ENCODE assay signal across 19 cellular contexts in genomic region chr5:18740301-18740700, GRCh38.
DNase-seq lines count a peak whose midpoint lies in the region; ATAC-seq and TF ChIP-seq lines count a peak whose summit lies in the region.
"Had no signal": no experiment of that assay in that cellular context is flagged by ENCODE, and none has a peak within 500 bp of the region (broad histone marks: within the 10 kb centered on the region; RNA-seq: fewer than 3 reads in every experiment).

No MANE protein-coding gene starts in this region.

- no peak for TF ChIP-seq CTCF in gastroesophageal sphincter (IDR thresholded peaks at IDR 0.05)
- TF ChIP-seq CTCF in GM13976 (IDR thresholded peaks at IDR 0.05; ENCODE audit: borderline replicate concordance, control extremely low read depth, extremely low read depth, insufficient read depth, missing control alignments), result no peak

- H3K36me3 Mint-ChIP-seq in activated CD8-positive, alpha-beta memory T cell treated with anti-CD3 and anti-CD28 coated beads, Interleukin-2, amount 10 ng/mL, durations not matched to agents 7 days and 5 days, result peaks cover 35% of the 10 kb centered on the region
- H3K36me3 Mint-ChIP-seq: brain had no signal

- TF ChIP-seq EP300 in gastroesophageal sphincter (IDR thresholded peaks at IDR 0.05), result no peak

- H3K4me3 Mint-ChIP-seq in activated CD8-positive, alpha-beta memory T cell treated with anti-CD3 and anti-CD28 coated beads, Interleukin-2, amount 10 ng/mL, durations not matched to agents 7 days and 5 days, result peak overlapping the region; percentile 29
- peak overlapping the region; percentile 14 to 49 for H3K4me3 Mint-ChIP-seq in stimulated activated naive CD8-positive, alpha-beta T cell treated with anti-CD3 and anti-CD28 coated beads, Interleukin-15, amount 100 ng/mL, for 72 hours
- H3K4me3 Mint-ChIP-seq: activated CD4-positive, alpha-beta T cell treated with anti-CD3 and anti-CD28 coated beads, Interleukin-2, amount 10 ng/mL, durations not matched to agents 7 days and 5 days; brain had no signal

- no peak overlapping the region for H3K4me3 ChIP-seq in gastroesophageal sphincter
- H3K4me3 ChIP-seq: A549, K562, testis had no signal

- DNase-seq in activated CD8-positive, alpha-beta memory T cell treated with anti-CD3 and anti-CD28 coated beads, Interleukin-2, amount 10 ng/mL, durations not matched to agents 7 days and 5 days, result no peak
- DNase-seq in activated CD8-positive, alpha-beta memory T cell treated with anti-CD3 and anti-CD28 coated beads, Interleukin-2, amount 50 U/mL, for 48 hours, result no peak
- peak; percentile 37 for DNase-seq in OCI-M1 (lab: John Stamatoyannopoulos, UW)
- no peak for DNase-seq in stimulated activated naive CD8-positive, alpha-beta T cell treated with anti-CD3 and anti-CD28 coated beads, Interleukin-15, amount 100 ng/mL, for 72 hours
- no peak for DNase-seq in GM13976 (ENCODE audit: low spot score)
- no peak for DNase-seq in posterior vena cava (ENCODE audit: low spot score)
- DNase-seq: activated CD4-positive, alpha-beta T cell treated with anti-CD3 and anti-CD28 coated beads, Interleukin-2, amount 10 ng/mL, durations not matched to agents 7 days and 5 days; activated effector memory CD4-positive, alpha-beta T cell treated with anti-CD3 and anti-CD28 coated beads, Interleukin-2, amount 50 U/mL, for 16 hours; Calu3; effector CD8-positive, alpha-beta T cell; NCI-H146; NCI-H526; T1000; testis had no signal

- peak overlapping the region; percentile 74 for H3K27ac Mint-ChIP-seq in activated CD8-positive, alpha-beta memory T cell treated with anti-CD3 and anti-CD28 coated beads, Interleukin-2, amount 10 ng/mL, durations not matched to agents 7 days and 5 days
- no peak overlapping the region for H3K27ac Mint-ChIP-seq in stimulated activated naive CD8-positive, alpha-beta T cell treated with anti-CD3 and anti-CD28 coated beads, Interleukin-15, amount 100 ng/mL, for 72 hours
- H3K27ac Mint-ChIP-seq: activated CD4-positive, alpha-beta T cell treated with anti-CD3 and anti-CD28 coated beads, Interleukin-2, amount 10 ng/mL, durations not matched to agents 7 days and 5 days; brain had no signal

- H3K9me3 Mint-ChIP-seq in activated CD8-positive, alpha-beta memory T cell treated with anti-CD3 and anti-CD28 coated beads, Interleukin-2, amount 10 ng/mL, durations not matched to agents 7 days and 5 days (ENCODE audit: low read depth), result no peaks in the 10 kb centered on the region
- H3K9me3 Mint-ChIP-seq in stimulated activated naive CD8-positive, alpha-beta T cell treated with anti-CD3 and anti-CD28 coated beads, Interleukin-15, amount 100 ng/mL, for 72 hours, result no peaks in the 10 kb centered on the region
- H3K9me3 Mint-ChIP-seq: brain had no signal

- no peak overlapping the region for H3K27ac ChIP-seq in gastroesophageal sphincter
- H3K27ac ChIP-seq: A549, testis had no signal

- H3K27me3 Mint-ChIP-seq in activated CD8-positive, alpha-beta memory T cell treated with anti-CD3 and anti-CD28 coated beads, Interleukin-2, amount 10 ng/mL, durations not matched to agents 7 days and 5 days, result no peaks in the 10 kb centered on the region
- H3K27me3 Mint-ChIP-seq in stimulated activated naive CD8-positive, alpha-beta T cell treated with anti-CD3 and anti-CD28 coated beads, Interleukin-15, amount 100 ng/mL, for 72 hours, result no peaks in the 10 kb centered on the region
- H3K27me3 Mint-ChIP-seq: activated CD4-positive, alpha-beta T cell treated with anti-CD3 and anti-CD28 coated beads, Interleukin-2, amount 10 ng/mL, durations not matched to agents 7 days and 5 days; brain had no signal

- no peaks in the 10 kb centered on the region for H3K9me3 ChIP-seq in gastroesophageal sphincter
- H3K9me3 ChIP-seq: A549, testis had no signal

- peaks cover 41% of the 10 kb centered on the region for H3K4me1 Mint-ChIP-seq in activated CD8-positive, alpha-beta memory T cell treated with anti-CD3 and anti-CD28 coated beads, Interleukin-2, amount 10 ng/mL, durations not matched to agents 7 days and 5 days
- peaks cover 42% of the 10 kb centered on the region for H3K4me1 Mint-ChIP-seq in stimulated activated naive CD8-positive, alpha-beta T cell treated with anti-CD3 and anti-CD28 coated beads, Interleukin-15, amount 100 ng/mL, for 72 hours

- TF ChIP-seq POLR2A in gastroesophageal sphincter (IDR thresholded peaks at IDR 0.05), result no peak

- H3K36me3 ChIP-seq in gastroesophageal sphincter, result no peaks in the 10 kb centered on the region

- no peak for ATAC-seq in activated CD8-positive, alpha-beta memory T cell treated with anti-CD3 and anti-CD28 coated beads, Interleukin-2, amount 10 ng/mL, durations not matched to agents 7 days and 5 days
- ATAC-seq in HG02938 (IDR thresholded peaks at IDR 0.05; ENCODE audit: unreplicated experiment) (peak; percentile 39), gastroesophageal sphincter (no peak)
- ATAC-seq in stimulated activated naive CD8-positive, alpha-beta T cell treated with anti-CD3 and anti-CD28 coated beads, Interleukin-15, amount 100 ng/mL, for 72 hours, result no peak
- ATAC-seq: A549, K562 had no signal

- intact Hi-C loops in posterior vena cava (cut with DNase I), result no loop called here

- H3K4me1 ChIP-seq in gastroesophageal sphincter, result no peaks in the 10 kb centered on the region
- H3K4me1 ChIP-seq: testis had no signal

- in situ Hi-C loops in GM13976 (cut with MboI; ENCODE audit: low sequenced_read_pairs, unreplicated experiment), result loop anchor here (25.0 kb wide), 1 partner anchor 1478 kb away; no protein-coding TSS in a partner anchor

- CTCF ChIA-PET in activated CD8-positive, alpha-beta memory T cell treated with anti-CD3 and anti-CD28 coated beads, Interleukin-2, amount 10 ng/mL, durations not matched to agents 7 days and 5 days (lab: Charles Lee), result interaction anchor here (1.1 to 1.3 kb wide), 3 partner anchors 12 to 42 kb away, joined by 3 read pairs; no protein-coding TSS in a partner anchor

- no peaks in the 10 kb centered on the region for H3K27me3 ChIP-seq in gastroesophageal sphincter
- H3K27me3 ChIP-seq: testis had no signal
